1 cellular context compared by ENCODE assay signal in the genomic region with DNA sequence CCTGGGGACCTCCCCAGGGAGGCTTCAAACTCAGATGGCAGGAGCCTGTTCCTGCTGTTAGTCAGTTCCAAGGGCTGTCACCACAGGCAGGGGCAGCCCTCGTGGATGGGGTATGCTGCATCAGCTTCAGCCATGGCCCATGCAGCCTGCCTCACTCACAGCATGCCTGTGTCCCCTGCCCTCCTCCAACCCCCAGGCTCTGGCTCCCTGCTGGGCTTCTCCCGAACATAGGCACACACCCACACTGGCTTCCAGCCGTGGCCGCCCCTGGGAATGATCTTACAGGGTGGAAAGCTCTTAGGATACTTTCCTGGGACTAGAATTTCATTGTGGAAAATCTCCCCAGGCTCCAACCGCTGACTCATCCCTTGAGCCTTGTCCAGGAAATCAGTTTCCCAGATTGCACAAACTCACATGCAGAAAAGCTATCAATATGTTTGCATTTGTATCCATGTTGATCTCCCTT.
TF ChIP-seq lines count a peak whose summit lies in the region.

No MANE protein-coding gene starts in this region.

TF ChIP-seq in H1, 55 proteins besides CTCF, POLR2A, EP300 and RAD21 (continued from another document):
- TF ChIP-seq MAFK (IDR thresholded peaks at IDR 0.05; ENCODE audit: low read depth, low read length) (no peak), HDAC2 (IDR thresholded peaks at IDR 0.05; ENCODE audit: borderline replicate concordance in 1 of 2, low read depth in 2 of 2, low read length in 2 of 2) (no peak), CHD2 (IDR thresholded peaks at IDR 0.05; ENCODE audit: low read length) (no peak), SIRT6 (IDR thresholded peaks at IDR 0.05; ENCODE audit: low read length) (no peak), POU5F1 (IDR thresholded peaks at IDR 0.05; ENCODE audit: low read depth, low read length) (no peak), CBX5 (IDR thresholded peaks at IDR 0.05; ENCODE audit: low read depth, low read length) (no peak), SP4 (IDR thresholded peaks at IDR 0.05; ENCODE audit: low read length) (no peak), GTF2F1 (IDR thresholded peaks at IDR 0.05; ENCODE audit: borderline replicate concordance, low read depth, low read length) (no peak), SRF (IDR thresholded peaks at IDR 0.05; ENCODE audit: low read depth, low read length) (no peak), TAF7 (optimal IDR thresholded peaks at IDR 0.05; ENCODE audit: borderline replicate concordance, low read depth, low read length) (no peak)
